ENCODE assay signal across 1 cellular context in genomic region chr1:56448937-56449336, GRCh38.
TF ChIP-seq lines count a peak whose summit lies in the region.

No MANE protein-coding gene starts in this region.

TF ChIP-seq in HepG2, 621 proteins besides CTCF, POLR2A, EP300 and RAD21 (continued from another document and continues in another):
- TF ChIP-seq BCL6 (CRISPR knock-in tag; IDR thresholded peaks at IDR 0.05) (peak; percentile 90), NFIC (IDR thresholded peaks at IDR 0.05; ENCODE audit: low read length) (peak; percentile 73; the same call in 1 of the 2 replicates), ZMYM3 (CRISPR knock-in tag; IDR thresholded peaks at IDR 0.05) (peak; percentile 41; the same call in 1 of the 2 replicates), TOPORS (CRISPR knock-in tag; IDR thresholded peaks at IDR 0.05) (no peak), FLYWCH1 (CRISPR knock-in tag; IDR thresholded peaks at IDR 0.05) (no peak), RARA (CRISPR knock-in tag; IDR thresholded peaks at IDR 0.05) (peak; percentile 79; the same call in 1 of the 2 replicates), NFE2L1 (CRISPR knock-in tag; IDR thresholded peaks at IDR 0.05; ENCODE audit: borderline replicate concordance) (no peak), ZNF878 (CRISPR knock-in tag; IDR thresholded peaks at IDR 0.05) (0 out of 2 replicates have a peak, but pooled peaks have one; percentile 34), ZNF264 (CRISPR knock-in tag; IDR thresholded peaks at IDR 0.05) (0 out of 2 replicates have a peak, but pooled peaks have one; percentile 45), PRDM10 (CRISPR knock-in tag; IDR thresholded peaks at IDR 0.05; ENCODE audit: low read depth) (no peak), ZNF484 (CRISPR knock-in tag; IDR thresholded peaks at IDR 0.05; ENCODE audit: borderline replicate concordance, low read depth) (no peak), ZBTB10 (CRISPR knock-in tag; IDR thresholded peaks at IDR 0.05; ENCODE audit: borderline replicate concordance) (peak; percentile 61; the same call in 1 of the 2 replicates), PPARG (CRISPR knock-in tag; conservative IDR thresholded peaks at IDR 0.05) (peak; percentile 48; the same call in 1 of the 2 replicates), CHD4 (IDR thresholded peaks at IDR 0.05; ENCODE audit: borderline replicate concordance, low read length) (peak; percentile 42; the same call in 1 of the 2 replicates), ZNF292 (CRISPR knock-in tag; IDR thresholded peaks at IDR 0.05; ENCODE audit: borderline replicate concordance, low read depth) (peak; percentile 24; the same call in 1 of the 2 replicates), HMGA1 (CRISPR knock-in tag; conservative IDR thresholded peaks at IDR 0.05) (no peak), JUND (CRISPR knock-in tag; IDR thresholded peaks at IDR 0.05) (peak; percentile 31; the same call in 1 of the 2 replicates), ZNF331 (CRISPR knock-in tag; IDR thresholded peaks at IDR 0.05) (peak; percentile 49; the same call in 1 of the 2 replicates), KDM2A (CRISPR knock-in tag; IDR thresholded peaks at IDR 0.05; ENCODE audit: borderline replicate concordance, low read depth) (0 out of 2 replicates have a peak, but pooled peaks have one; percentile 43), CBX1 (IDR thresholded peaks at IDR 0.05; ENCODE audit: low read depth) (no peak), ZNF512 (CRISPR knock-in tag; IDR thresholded peaks at IDR 0.05) (no peak), U2AF1 (optimal IDR thresholded peaks at IDR 0.05; ENCODE audit: low read depth, low read length) (no peak), TFDP1 (CRISPR knock-in tag; IDR thresholded peaks at IDR 0.05; ENCODE audit: borderline replicate concordance) (peak; percentile 46; the same call in 1 of the 2 replicates), SIX1 (CRISPR knock-in tag; IDR thresholded peaks at IDR 0.05; ENCODE audit: borderline replicate concordance) (no peak)
- TF ChIP-seq, protein P1, sequence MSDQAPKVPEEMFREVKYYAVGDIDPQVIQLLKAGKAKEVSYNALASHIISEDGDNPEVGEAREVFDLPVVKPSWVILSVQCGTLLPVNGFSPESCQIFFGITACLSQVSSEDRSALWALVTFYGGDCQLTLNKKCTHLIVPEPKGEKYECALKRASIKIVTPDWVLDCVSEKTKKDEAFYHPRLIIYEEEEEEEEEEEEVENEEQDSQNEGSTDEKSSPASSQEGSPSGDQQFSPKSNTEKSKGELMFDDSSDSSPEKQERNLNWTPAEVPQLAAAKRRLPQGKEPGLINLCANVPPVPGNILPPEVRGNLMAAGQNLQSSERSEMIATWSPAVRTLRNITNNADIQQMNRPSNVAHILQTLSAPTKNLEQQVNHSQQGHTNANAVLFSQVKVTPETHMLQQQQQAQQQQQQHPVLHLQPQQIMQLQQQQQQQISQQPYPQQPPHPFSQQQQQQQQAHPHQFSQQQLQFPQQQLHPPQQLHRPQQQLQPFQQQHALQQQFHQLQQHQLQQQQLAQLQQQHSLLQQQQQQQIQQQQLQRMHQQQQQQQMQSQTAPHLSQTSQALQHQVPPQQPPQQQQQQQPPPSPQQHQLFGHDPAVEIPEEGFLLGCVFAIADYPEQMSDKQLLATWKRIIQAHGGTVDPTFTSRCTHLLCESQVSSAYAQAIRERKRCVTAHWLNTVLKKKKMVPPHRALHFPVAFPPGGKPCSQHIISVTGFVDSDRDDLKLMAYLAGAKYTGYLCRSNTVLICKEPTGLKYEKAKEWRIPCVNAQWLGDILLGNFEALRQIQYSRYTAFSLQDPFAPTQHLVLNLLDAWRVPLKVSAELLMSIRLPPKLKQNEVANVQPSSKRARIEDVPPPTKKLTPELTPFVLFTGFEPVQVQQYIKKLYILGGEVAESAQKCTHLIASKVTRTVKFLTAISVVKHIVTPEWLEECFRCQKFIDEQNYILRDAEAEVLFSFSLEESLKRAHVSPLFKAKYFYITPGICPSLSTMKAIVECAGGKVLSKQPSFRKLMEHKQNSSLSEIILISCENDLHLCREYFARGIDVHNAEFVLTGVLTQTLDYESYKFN (CRISPR knock-in tag; conservative IDR thresholded peaks at IDR 0.05) = peak; percentile 84
- TF ChIP-seq, protein P2, sequence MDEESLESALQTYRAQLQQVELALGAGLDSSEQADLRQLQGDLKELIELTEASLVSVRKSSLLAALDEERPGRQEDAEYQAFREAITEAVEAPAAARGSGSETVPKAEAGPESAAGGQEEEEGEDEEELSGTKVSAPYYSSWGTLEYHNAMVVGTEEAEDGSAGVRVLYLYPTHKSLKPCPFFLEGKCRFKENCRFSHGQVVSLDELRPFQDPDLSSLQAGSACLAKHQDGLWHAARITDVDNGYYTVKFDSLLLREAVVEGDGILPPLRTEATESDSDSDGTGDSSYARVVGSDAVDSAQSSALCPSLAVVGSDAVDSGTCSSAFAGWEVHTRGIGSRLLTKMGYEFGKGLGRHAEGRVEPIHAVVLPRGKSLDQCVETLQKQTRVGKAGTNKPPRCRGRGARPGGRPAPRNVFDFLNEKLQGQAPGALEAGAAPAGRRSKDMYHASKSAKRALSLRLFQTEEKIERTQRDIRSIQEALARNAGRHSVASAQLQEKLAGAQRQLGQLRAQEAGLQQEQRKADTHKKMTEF (CRISPR knock-in tag; IDR thresholded peaks at IDR 0.05) = peak; percentile 61; the same call in 1 of the 2 replicates
- TF ChIP-seq, protein P3, sequence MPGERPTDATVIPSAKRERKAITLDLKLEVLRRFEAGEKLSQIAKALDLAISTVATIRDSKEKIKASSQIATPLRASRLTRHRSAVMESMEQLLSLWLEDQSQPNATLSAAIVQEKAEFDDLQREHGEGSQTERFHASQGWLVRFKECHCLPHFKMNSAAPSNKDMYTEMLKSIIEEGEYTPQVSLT (CRISPR knock-in tag; IDR thresholded peaks at IDR 0.05; ENCODE audit: borderline replicate concordance, low read depth) = no peak
- TF ChIP-seq, protein P4, sequence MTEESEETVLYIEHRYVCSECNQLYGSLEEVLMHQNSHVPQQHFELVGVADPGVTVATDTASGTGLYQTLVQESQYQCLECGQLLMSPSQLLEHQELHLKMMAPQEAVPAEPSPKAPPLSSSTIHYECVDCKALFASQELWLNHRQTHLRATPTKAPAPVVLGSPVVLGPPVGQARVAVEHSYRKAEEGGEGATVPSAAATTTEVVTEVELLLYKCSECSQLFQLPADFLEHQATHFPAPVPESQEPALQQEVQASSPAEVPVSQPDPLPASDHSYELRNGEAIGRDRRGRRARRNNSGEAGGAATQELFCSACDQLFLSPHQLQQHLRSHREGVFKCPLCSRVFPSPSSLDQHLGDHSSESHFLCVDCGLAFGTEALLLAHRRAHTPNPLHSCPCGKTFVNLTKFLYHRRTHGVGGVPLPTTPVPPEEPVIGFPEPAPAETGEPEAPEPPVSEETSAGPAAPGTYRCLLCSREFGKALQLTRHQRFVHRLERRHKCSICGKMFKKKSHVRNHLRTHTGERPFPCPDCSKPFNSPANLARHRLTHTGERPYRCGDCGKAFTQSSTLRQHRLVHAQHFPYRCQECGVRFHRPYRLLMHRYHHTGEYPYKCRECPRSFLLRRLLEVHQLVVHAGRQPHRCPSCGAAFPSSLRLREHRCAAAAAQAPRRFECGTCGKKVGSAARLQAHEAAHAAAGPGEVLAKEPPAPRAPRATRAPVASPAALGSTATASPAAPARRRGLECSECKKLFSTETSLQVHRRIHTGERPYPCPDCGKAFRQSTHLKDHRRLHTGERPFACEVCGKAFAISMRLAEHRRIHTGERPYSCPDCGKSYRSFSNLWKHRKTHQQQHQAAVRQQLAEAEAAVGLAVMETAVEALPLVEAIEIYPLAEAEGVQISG (CRISPR knock-in tag; IDR thresholded peaks at IDR 0.05) = peak; percentile 49
- TF ChIP-seq, protein P5, sequence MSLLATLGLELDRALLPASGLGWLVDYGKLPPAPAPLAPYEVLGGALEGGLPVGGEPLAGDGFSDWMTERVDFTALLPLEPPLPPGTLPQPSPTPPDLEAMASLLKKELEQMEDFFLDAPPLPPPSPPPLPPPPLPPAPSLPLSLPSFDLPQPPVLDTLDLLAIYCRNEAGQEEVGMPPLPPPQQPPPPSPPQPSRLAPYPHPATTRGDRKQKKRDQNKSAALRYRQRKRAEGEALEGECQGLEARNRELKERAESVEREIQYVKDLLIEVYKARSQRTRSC (CRISPR knock-in tag; IDR thresholded peaks at IDR 0.05; ENCODE audit: low read depth) = no peak
- TF ChIP-seq, protein P6, sequence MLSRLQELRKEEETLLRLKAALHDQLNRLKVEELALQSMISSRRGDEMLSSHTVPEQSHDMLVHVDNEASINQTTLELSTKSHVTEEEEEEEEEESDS (CRISPR knock-in tag; IDR thresholded peaks at IDR 0.05; ENCODE audit: borderline replicate concordance) = no peak
- TF ChIP-seq, protein P7, sequence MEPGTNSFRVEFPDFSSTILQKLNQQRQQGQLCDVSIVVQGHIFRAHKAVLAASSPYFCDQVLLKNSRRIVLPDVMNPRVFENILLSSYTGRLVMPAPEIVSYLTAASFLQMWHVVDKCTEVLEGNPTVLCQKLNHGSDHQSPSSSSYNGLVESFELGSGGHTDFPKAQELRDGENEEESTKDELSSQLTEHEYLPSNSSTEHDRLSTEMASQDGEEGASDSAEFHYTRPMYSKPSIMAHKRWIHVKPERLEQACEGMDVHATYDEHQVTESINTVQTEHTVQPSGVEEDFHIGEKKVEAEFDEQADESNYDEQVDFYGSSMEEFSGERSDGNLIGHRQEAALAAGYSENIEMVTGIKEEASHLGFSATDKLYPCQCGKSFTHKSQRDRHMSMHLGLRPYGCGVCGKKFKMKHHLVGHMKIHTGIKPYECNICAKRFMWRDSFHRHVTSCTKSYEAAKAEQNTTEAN (CRISPR knock-in tag; conservative IDR thresholded peaks at IDR 0.05) = peak; percentile 51; the same call in 1 of the 2 replicates
- TF ChIP-seq, protein P8, sequence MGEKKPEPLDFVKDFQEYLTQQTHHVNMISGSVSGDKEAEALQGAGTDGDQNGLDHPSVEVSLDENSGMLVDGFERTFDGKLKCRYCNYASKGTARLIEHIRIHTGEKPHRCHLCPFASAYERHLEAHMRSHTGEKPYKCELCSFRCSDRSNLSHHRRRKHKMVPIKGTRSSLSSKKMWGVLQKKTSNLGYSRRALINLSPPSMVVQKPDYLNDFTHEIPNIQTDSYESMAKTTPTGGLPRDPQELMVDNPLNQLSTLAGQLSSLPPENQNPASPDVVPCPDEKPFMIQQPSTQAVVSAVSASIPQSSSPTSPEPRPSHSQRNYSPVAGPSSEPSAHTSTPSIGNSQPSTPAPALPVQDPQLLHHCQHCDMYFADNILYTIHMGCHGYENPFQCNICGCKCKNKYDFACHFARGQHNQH (CRISPR knock-in tag; IDR thresholded peaks at IDR 0.05) = peak; percentile 66; the same call in 1 of the 2 replicates
